In genomic region chr22:46827072-46827780, GRCh38 we compare ENCODE assay signal across 1 cellular context.
TF ChIP-seq lines count a peak whose summit lies in the region.

No MANE protein-coding gene starts in this region.

TF ChIP-seq in liver, 16 proteins besides CTCF, POLR2A, EP300 and RAD21 (continued from another document):
- TF ChIP-seq MAX (IDR thresholded peaks at IDR 0.05) (no peak), JUND (IDR thresholded peaks at IDR 0.05) (no peak), RXRA (IDR thresholded peaks at IDR 0.05) (no peak)
TF ChIP-seq in liver: peak in this region for 0.
